ENCODE assay signal across 10 cellular contexts in genomic region chr13:49082653-49083536, GRCh38.
DNase-seq lines count a peak whose midpoint lies in the region; ATAC-seq and TF ChIP-seq lines count a peak whose summit lies in the region.
"Had no signal": no experiment of that assay in that cellular context is flagged by ENCODE, and none has a peak within 500 bp of the region (broad histone marks: within the 10 kb centered on the region; RNA-seq: fewer than 3 reads in every experiment).

No MANE protein-coding gene starts in this region.

- no peak for TF ChIP-seq EP300 in transverse colon (IDR thresholded peaks at IDR 0.05; ENCODE audit: low read depth)

- TF ChIP-seq CTCF in AG09319 (IDR thresholded peaks at IDR 0.05; ENCODE audit: low read depth, low read length) (no peak), endodermal cell (conservative IDR thresholded peaks at IDR 0.05) (no peak), left ventricle myocardium inferior (IDR thresholded peaks at IDR 0.05; ENCODE audit: borderline replicate concordance) (no peak), transverse colon (IDR thresholded peaks at IDR 0.05) (no peak)

- H3K4me1 Mint-ChIP-seq in endodermal cell = peaks cover 31% of the 10 kb centered on the region

- DNase-seq in AG09319 (ENCODE audit: extremely low read depth, low read depth) (peak; percentile 29), endodermal cell (no peak), left ventricle myocardium inferior (no peak), transverse colon (no peak), RKO (ENCODE audit: low spot score) (no peak), NOMO-1 treated with dmso at 0.1 percent for 144 hours (lab: John Stamatoyannopoulos, UW; ENCODE audit: unreplicated experiment) (no peak)

- H3K27ac Mint-ChIP-seq in endodermal cell = peak overlapping the region; percentile 59

- intact Hi-C loops in left ventricle myocardium inferior (cut with micrococcal nuclease) = no loop called here
- intact Hi-C loops in transverse colon (cut with DNase I; ENCODE audit: low total_unique reads) = no loop called here

- no peaks in the 10 kb centered on the region for H3K9me3 ChIP-seq in endodermal cell (ENCODE audit: control insufficient read depth, low read length)
- H3K9me3 ChIP-seq in left ventricle myocardium inferior (replicated peaks) = no peaks in the 10 kb centered on the region
- no peaks in the 10 kb centered on the region for H3K9me3 ChIP-seq in transverse colon

- no peak overlapping the region for H3K4me3 Mint-ChIP-seq in endodermal cell

- no peak overlapping the region for H3K9ac ChIP-seq in endodermal cell (ENCODE audit: extremely low read depth, low read length, poor library complexity, severe bottlenecking)

- H3K27me3 ChIP-seq in endodermal cell (ENCODE audit: control insufficient read depth, insufficient read depth, low read length, poor library complexity, severe bottlenecking) (no peaks in the 10 kb centered on the region), left ventricle myocardium inferior (ENCODE audit: low read depth) (no peaks in the 10 kb centered on the region), transverse colon (no peaks in the 10 kb centered on the region)

- H3K4me3 ChIP-seq in endodermal cell (ENCODE audit: low read length) = no peak overlapping the region
- no peak overlapping the region for H3K4me3 ChIP-seq in left ventricle myocardium inferior
- no peak overlapping the region for H3K4me3 ChIP-seq in transverse colon

- in situ Hi-C loops in transverse colon (cut with MboI; ENCODE audit: low pct_ligation_motif_present in 1 of 4, low pct_unique_long_range_greater_than_20kb in 1 of 4, low sequenced_read_pairs in 3 of 4) = no loop called here

- 91 to 98% methylated on average over 4 of the region's 4 CpGs for WGBS in endodermal cell (ENCODE audit: insufficient coverage in 1 of 2, insufficient read length in 1 of 2), 2 experiments
- WGBS in transverse colon (ENCODE audit: low coverage in 1 of 2), 2 donors = 89 to 90% methylated on average over 4 of the region's 4 CpGs

- no peaks in the 10 kb centered on the region for H3K9me3 Mint-ChIP-seq in endodermal cell

- H3K36me3 ChIP-seq in endodermal cell (ENCODE audit: control insufficient read depth, insufficient read depth, low read length) (peaks cover under 1% of the 10 kb centered on the region), left ventricle myocardium inferior (no peaks in the 10 kb centered on the region), transverse colon (no peaks in the 10 kb centered on the region)

- H3K4me1 ChIP-seq in endodermal cell (ENCODE audit: control insufficient read depth, insufficient read depth, low read length) (peaks cover 4% of the 10 kb centered on the region), left ventricle myocardium inferior (peaks cover 11% of the 10 kb centered on the region), transverse colon (peaks cover 0 to 4% (median 0%) of the 10 kb centered on the region in 4 donors)

- ATAC-seq in GM19455 (IDR thresholded peaks at IDR 0.05; ENCODE audit: unreplicated experiment) (peak; percentile 68), HG03280 (IDR thresholded peaks at IDR 0.05; ENCODE audit: unreplicated experiment) (peak; percentile 70)
- ATAC-seq: HCT116 had no signal

- H3K27ac ChIP-seq in endodermal cell (ENCODE audit: low read depth, low read length) (no peak overlapping the region), left ventricle myocardium inferior (replicated peaks) (no peak overlapping the region), transverse colon (no peak overlapping the region)
- H3K27ac ChIP-seq: C4-2B had no signal

- no peaks in the 10 kb centered on the region for H3K27me3 Mint-ChIP-seq in endodermal cell (ENCODE audit: insufficient read depth)

- TF ChIP-seq POLR2A in transverse colon (IDR thresholded peaks at IDR 0.05) = no peak

- H3K36me3 Mint-ChIP-seq in endodermal cell (ENCODE audit: low read depth) = peaks cover 9% of the 10 kb centered on the region
